Comparison of ENCODE assay signal across 13 cellular contexts in the genomic region with DNA sequence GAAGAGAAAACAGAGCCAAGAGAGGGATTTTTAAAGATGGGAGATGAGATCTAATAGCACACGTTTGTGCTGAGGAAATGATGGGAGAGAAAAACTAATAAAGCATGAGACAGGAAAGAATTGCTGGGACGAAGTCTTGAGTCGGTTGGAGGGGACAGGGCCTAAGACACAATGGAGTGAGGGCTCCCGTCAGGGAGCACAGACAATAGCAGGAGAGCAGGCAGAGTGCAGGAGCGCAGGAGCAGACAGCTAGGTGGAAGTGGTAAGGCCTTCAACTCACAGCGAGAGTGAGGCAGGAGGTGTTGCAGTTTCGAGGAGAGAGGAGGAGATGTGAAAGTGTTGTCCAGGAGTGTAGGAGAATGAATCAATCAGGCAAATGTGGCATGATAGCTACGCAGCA. TPM values are rescaled to one million over a fixed set of nuclear protein-coding genes. Genes with fewer than 3 reads are reported as not detected.
DNase-seq lines count a peak whose midpoint lies in the region; ATAC-seq, FAIRE-seq and TF ChIP-seq lines count a peak whose summit lies in the region.
"Had no signal": no experiment of that assay in that cellular context is flagged by ENCODE, and none has a peak within 500 bp of the region (broad histone marks: within the 10 kb centered on the region; RNA-seq: fewer than 3 reads in every experiment).

No MANE protein-coding gene starts in this region.

- TF ChIP-seq CTCF in HEK293 (tag by site-specific recombination; IDR thresholded peaks at IDR 0.05) = no peak
- no peak for TF ChIP-seq CTCF in WTC11 (IDR thresholded peaks at IDR 0.05)
- no peak for TF ChIP-seq CTCF in pancreas (IDR thresholded peaks at IDR 0.05)

- FAIRE-seq in pancreas (lab: Jason Lieb, UNC) = no peak

- no peak overlapping the region for H3K4me3 Mint-ChIP-seq in WTC11
- H3K4me3 Mint-ChIP-seq: CD8-positive, alpha-beta memory T cell had no signal

- peaks cover 19% of the 10 kb centered on the region for H3K4me1 Mint-ChIP-seq in WTC11
- H3K4me1 Mint-ChIP-seq: CD8-positive, alpha-beta memory T cell had no signal

- no peak overlapping the region for H3K27ac Mint-ChIP-seq in WTC11
- H3K27ac Mint-ChIP-seq: CD8-positive, alpha-beta memory T cell had no signal

- POLR2A ChIA-PET in HEK293 (lab: Yijun Ruan, JAX) (no interaction called here), WTC11 (lab: Charles Lee) (interaction anchor here (0.6 kb wide), 1 partner anchor 68 kb away, joined by 3 read pairs; no protein-coding TSS in a partner anchor)

- H3K4me3 ChIP-seq in HEK293 (ENCODE audit: low read depth, low read length) (no peak overlapping the region), neuron (ENCODE audit: low read length) (no peak overlapping the region), pancreas (no peak overlapping the region)
- H3K4me3 ChIP-seq: BLaER1 had no signal

- H3K27ac ChIP-seq in HEK293 (ENCODE audit: extremely low read depth, low read depth, low read length) (no peak overlapping the region), pancreas (no peak overlapping the region)
- H3K27ac ChIP-seq: BLaER1 had no signal

- no peaks in the 10 kb centered on the region for H3K9me3 Mint-ChIP-seq in WTC11
- H3K9me3 Mint-ChIP-seq: CD8-positive, alpha-beta memory T cell had no signal

- H2AFZ ChIP-seq in neuron (ENCODE audit: low read depth, low read length) = peak overlapping the region; percentile 33

- ATAC-seq in WTC11 (peak; percentile 95), pancreas (no peak), SK-N-SH treated with all-trans-retinoic acid at 6 μM for 48 hours (no peak; the same call in 2 of the 3 replicates)

- no peaks in the 10 kb centered on the region for H3K4me1 ChIP-seq in HEK293 (ENCODE audit: control insufficient read depth, insufficient read depth, low read length)
- peaks cover 5% of the 10 kb centered on the region for H3K4me1 ChIP-seq in neuron (ENCODE audit: insufficient read depth, low read length)
- no peaks in the 10 kb centered on the region for H3K4me1 ChIP-seq in pancreas
- H3K4me1 ChIP-seq: BLaER1 had no signal

- H3K27me3 Mint-ChIP-seq in WTC11 (ENCODE audit: low read depth) = 0 out of 2 replicates have a peak, but pooled peaks cover 6% of the 10 kb centered on the region

- intact Hi-C loops in pancreas (cut with DNase I) = no loop called here

- H3K36me3 ChIP-seq in HEK293 (ENCODE audit: control insufficient read depth in 2 of 2, insufficient read depth in 1 of 2, low read length in 2 of 2) = no peaks in the 10 kb centered on the region
- H3K36me3 ChIP-seq in neuron (ENCODE audit: insufficient read depth, low read length) = no peaks in the 10 kb centered on the region
- no peaks in the 10 kb centered on the region for H3K36me3 ChIP-seq in pancreas
- H3K36me3 ChIP-seq: BLaER1 had no signal

- DNase-seq in WTC11 (ENCODE audit: low spot score) (no peak), iPS-NIHi11 (ENCODE audit: low spot score) (peak; percentile 41), pancreas (no peak), ureter (ENCODE audit: low spot score) (no peak)
- DNase-seq: 8988T; AML-193; CD8-positive, alpha-beta memory T cell; DMS53; H7 had no signal

- no peaks in the 10 kb centered on the region for H3K36me3 Mint-ChIP-seq in WTC11
- H3K36me3 Mint-ChIP-seq: CD8-positive, alpha-beta memory T cell had no signal

- no peaks in the 10 kb centered on the region for H3K9me3 ChIP-seq in HEK293 (ENCODE audit: control insufficient read depth, insufficient read depth, low read depth, low read length)
- H3K9me3 ChIP-seq in neuron (ENCODE audit: low read length) = no peaks in the 10 kb centered on the region
- no peaks in the 10 kb centered on the region for H3K9me3 ChIP-seq in pancreas
- H3K9me3 ChIP-seq: BLaER1 had no signal

- CTCF ChIA-PET in HEK293 (lab: Yijun Ruan, JAX) = no interaction called here
- CTCF ChIA-PET in WTC11 (lab: Charles Lee) = interaction anchor here (1.0 to 1.6 kb wide), 3 partner anchors 10 to 150 kb away, joined by 3 read pairs; no protein-coding TSS in a partner anchor

- 71 to 73% methylated on average over 8 of the region's 8 CpGs for WGBS in pancreas, 2 donors

- no peaks in the 10 kb centered on the region for H3K27me3 ChIP-seq in neuron (ENCODE audit: insufficient read depth, low read length)
- H3K27me3 ChIP-seq in pancreas = no peaks in the 10 kb centered on the region
- H3K27me3 ChIP-seq: BLaER1 had no signal

TF ChIP-seq in HEK293, 187 proteins besides CTCF, POLR2A, EP300 and RAD21:
- TF ChIP-seq PRDM1 (tag by site-specific recombination; IDR thresholded peaks at IDR 0.05) (0 out of 2 replicates have a peak, but pooled peaks have one; percentile 40), ZNF248 (tag by site-specific recombination; IDR thresholded peaks at IDR 0.05) (no peak)

TF ChIP-seq in WTC11, 78 proteins besides CTCF, POLR2A, EP300 and RAD21:
- TF ChIP-seq ZNF232 (CRISPR knock-in tag; IDR thresholded peaks at IDR 0.05) (no peak), ZNF263 (CRISPR knock-in tag; IDR thresholded peaks at IDR 0.05; ENCODE audit: low read depth) (peak; percentile 85; the same call in 1 of the 2 replicates), ETV6 (CRISPR knock-in tag; IDR thresholded peaks at IDR 0.05) (0 out of 2 replicates have a peak, but pooled peaks have one; percentile 19), ZBTB21 (CRISPR knock-in tag; IDR thresholded peaks at IDR 0.05; ENCODE audit: borderline replicate concordance) (no peak)
- TF ChIP-seq, protein P1, sequence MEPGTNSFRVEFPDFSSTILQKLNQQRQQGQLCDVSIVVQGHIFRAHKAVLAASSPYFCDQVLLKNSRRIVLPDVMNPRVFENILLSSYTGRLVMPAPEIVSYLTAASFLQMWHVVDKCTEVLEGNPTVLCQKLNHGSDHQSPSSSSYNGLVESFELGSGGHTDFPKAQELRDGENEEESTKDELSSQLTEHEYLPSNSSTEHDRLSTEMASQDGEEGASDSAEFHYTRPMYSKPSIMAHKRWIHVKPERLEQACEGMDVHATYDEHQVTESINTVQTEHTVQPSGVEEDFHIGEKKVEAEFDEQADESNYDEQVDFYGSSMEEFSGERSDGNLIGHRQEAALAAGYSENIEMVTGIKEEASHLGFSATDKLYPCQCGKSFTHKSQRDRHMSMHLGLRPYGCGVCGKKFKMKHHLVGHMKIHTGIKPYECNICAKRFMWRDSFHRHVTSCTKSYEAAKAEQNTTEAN (CRISPR knock-in tag; IDR thresholded peaks at IDR 0.05) = no peak

TF ChIP-seq in SK-N-SH treated with all-trans-retinoic acid at 6 μM for 48 hours, 23 proteins besides CTCF, POLR2A, EP300 and RAD21 (continues in another document):
- TF ChIP-seq ZNF70 (CRISPR knock-in tag; IDR thresholded peaks at IDR 0.05) (no peak), POU6F1 (CRISPR knock-in tag; IDR thresholded peaks at IDR 0.05; ENCODE audit: borderline replicate concordance, low read depth) (no peak), BACH2 (CRISPR knock-in tag; IDR thresholded peaks at IDR 0.05; ENCODE audit: borderline replicate concordance) (no peak), ZFP3 (CRISPR knock-in tag; IDR thresholded peaks at IDR 0.05) (no peak), SNAI2 (CRISPR knock-in tag; IDR thresholded peaks at IDR 0.05) (no peak), PATZ1 (CRISPR knock-in tag; IDR thresholded peaks at IDR 0.05; ENCODE audit: borderline replicate concordance) (no peak), ZNF8 (CRISPR knock-in tag; IDR thresholded peaks at IDR 0.05) (no peak), ISL1 (CRISPR knock-in tag; IDR thresholded peaks at IDR 0.05) (no peak), TOX (CRISPR knock-in tag; IDR thresholded peaks at IDR 0.05; ENCODE audit: borderline replicate concordance) (no peak), CSDC2 (CRISPR knock-in tag; IDR thresholded peaks at IDR 0.05) (no peak), TCF4 (CRISPR knock-in tag; IDR thresholded peaks at IDR 0.05; ENCODE audit: borderline replicate concordance) (no peak)
- TF ChIP-seq, protein P2, sequence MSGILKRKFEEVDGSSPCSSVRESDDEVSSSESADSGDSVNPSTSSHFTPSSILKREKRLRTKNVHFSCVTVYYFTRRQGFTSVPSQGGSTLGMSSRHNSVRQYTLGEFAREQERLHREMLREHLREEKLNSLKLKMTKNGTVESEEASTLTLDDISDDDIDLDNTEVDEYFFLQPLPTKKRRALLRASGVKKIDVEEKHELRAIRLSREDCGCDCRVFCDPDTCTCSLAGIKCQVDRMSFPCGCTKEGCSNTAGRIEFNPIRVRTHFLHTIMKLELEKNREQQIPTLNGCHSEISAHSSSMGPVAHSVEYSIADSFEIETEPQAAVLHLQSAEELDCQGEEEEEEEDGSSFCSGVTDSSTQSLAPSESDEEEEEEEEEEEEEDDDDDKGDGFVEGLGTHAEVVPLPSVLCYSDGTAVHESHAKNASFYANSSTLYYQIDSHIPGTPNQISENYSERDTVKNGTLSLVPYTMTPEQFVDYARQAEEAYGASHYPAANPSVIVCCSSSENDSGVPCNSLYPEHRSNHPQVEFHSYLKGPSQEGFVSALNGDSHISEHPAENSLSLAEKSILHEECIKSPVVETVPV (CRISPR knock-in tag; IDR thresholded peaks at IDR 0.05) = no peak

RNA-seq across cellular contexts. Expression of gene SOX13, which starts 59.9 kb away (rescaled TPM):
- total RNA-seq in WTC11 (2021) (139 to 171 TPM (median 148 TPM) in 3 replicates), pancreas (10 to 100 TPM; 12.0 to 27.2 (median 18.0) TPM), ureter (85.7 TPM)
- polyA plus RNA-seq in pancreas = 10 to 100 TPM; 16.9 to 17.1 TPM
